1 cellular context compared by ENCODE assay signal in the genomic region with DNA sequence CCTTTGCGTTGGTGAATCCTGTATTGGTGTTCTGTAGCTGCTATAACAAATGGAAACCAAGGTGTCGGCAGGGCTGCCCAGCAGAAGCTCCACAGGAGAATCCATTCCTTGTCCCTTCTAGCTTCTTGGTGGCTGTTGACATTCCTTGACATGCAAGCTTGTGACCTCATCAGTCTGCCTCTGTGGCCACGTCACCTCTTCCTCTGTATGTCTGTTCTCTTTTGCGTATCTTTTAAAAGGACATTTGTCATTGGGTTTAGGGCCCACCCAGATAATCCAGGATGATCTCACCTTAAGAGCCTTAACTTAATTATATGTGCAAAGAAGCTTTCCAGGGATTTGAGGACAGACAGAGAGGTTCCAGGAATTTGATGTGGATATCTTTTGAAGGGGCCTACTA.
TF ChIP-seq lines count a peak whose summit lies in the region.

No MANE protein-coding gene starts in this region.

TF ChIP-seq in HepG2, 621 proteins besides CTCF, POLR2A, EP300 and RAD21:
- TF ChIP-seq ZNF253 (CRISPR knock-in tag; IDR thresholded peaks at IDR 0.05; ENCODE audit: borderline replicate concordance) (no peak), CREB1 (IDR thresholded peaks at IDR 0.05) (peak; percentile 55), CREB1 (CRISPR knock-in tag; IDR thresholded peaks at IDR 0.05) (no peak)
